1 cellular context compared by ENCODE assay signal in genomic region chr1:234372011-234372757, GRCh38.
A peak's percentile ranks its signal among the peaks of the same experiment; 100 is the strongest.
TF ChIP-seq lines count a peak whose summit lies in the region.

No MANE protein-coding gene starts in this region.

TF ChIP-seq in K562, 482 proteins besides CTCF, POLR2A, EP300 and RAD21 (continued from another document and continues in another):
- TF ChIP-seq, protein P1, sequence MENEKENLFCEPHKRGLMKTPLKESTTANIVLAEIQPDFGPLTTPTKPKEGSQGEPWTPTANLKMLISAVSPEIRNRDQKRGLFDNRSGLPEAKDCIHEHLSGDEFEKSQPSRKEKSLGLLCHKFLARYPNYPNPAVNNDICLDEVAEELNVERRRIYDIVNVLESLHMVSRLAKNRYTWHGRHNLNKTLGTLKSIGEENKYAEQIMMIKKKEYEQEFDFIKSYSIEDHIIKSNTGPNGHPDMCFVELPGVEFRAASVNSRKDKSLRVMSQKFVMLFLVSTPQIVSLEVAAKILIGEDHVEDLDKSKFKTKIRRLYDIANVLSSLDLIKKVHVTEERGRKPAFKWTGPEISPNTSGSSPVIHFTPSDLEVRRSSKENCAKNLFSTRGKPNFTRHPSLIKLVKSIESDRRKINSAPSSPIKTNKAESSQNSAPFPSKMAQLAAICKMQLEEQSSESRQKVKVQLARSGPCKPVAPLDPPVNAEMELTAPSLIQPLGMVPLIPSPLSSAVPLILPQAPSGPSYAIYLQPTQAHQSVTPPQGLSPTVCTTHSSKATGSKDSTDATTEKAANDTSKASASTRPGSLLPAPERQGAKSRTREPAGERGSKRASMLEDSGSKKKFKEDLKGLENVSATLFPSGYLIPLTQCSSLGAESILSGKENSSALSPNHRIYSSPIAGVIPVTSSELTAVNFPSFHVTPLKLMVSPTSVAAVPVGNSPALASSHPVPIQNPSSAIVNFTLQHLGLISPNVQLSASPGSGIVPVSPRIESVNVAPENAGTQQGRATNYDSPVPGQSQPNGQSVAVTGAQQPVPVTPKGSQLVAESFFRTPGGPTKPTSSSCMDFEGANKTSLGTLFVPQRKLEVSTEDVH (IDR thresholded peaks at IDR 0.05; ENCODE audit: low read depth, partially characterized antibody): peak; percentile 44
- TF ChIP-seq TFE3 (CRISPR knock-in tag; IDR thresholded peaks at IDR 0.05) (no peak), ATF7 (IDR thresholded peaks at IDR 0.05) (peak; percentile 54; the same call in 1 of the 2 replicates), ZNF644 (tag; IDR thresholded peaks at IDR 0.05; ENCODE audit: low read depth) (0 out of 2 replicates have a peak, but pooled peaks have one; percentile 16), AFF1 (IDR thresholded peaks at IDR 0.05; ENCODE audit: low read depth in 1 of 2, partially characterized antibody in 2 of 2) (peak in 1 of 2 experiments; percentile 12), SMARCA4 (IDR thresholded peaks at IDR 0.05) (no peak), PRMT5 (CRISPR knock-in tag; IDR thresholded peaks at IDR 0.05) (no peak), ZFP36 (IDR thresholded peaks at IDR 0.05; ENCODE audit: low read depth, low read length, partially characterized antibody) (no peak), EHMT2 (IDR thresholded peaks at IDR 0.05) (no peak), SAFB (IDR thresholded peaks at IDR 0.05; ENCODE audit: borderline replicate concordance, low read depth, low read length) (no peak), WHSC1 (IDR thresholded peaks at IDR 0.05; ENCODE audit: low read length) (no peak), C11orf30 (IDR thresholded peaks at IDR 0.05; ENCODE audit: low read depth) (no peak), GATAD2A (IDR thresholded peaks at IDR 0.05) (no peak), HDAC2 (IDR thresholded peaks at IDR 0.05) (0 out of 2 replicates have a peak, but pooled peaks have one; percentile 11), POLR2B (IDR thresholded peaks at IDR 0.05; ENCODE audit: low read depth, partially characterized antibody) (peak; percentile 15), ZFP30 (CRISPR knock-in tag; IDR thresholded peaks at IDR 0.05; ENCODE audit: borderline replicate concordance) (no peak), ZNF184 (CRISPR knock-in tag; IDR thresholded peaks at IDR 0.05) (no peak), KAT7 (CRISPR knock-in tag; IDR thresholded peaks at IDR 0.05; ENCODE audit: borderline replicate concordance) (no peak), NFRKB (IDR thresholded peaks at IDR 0.05; ENCODE audit: low read depth) (no peak), TCF15 (CRISPR knock-in tag; IDR thresholded peaks at IDR 0.05) (no peak), KLF16 (IDR thresholded peaks at IDR 0.05) (no peak), YBX1 (IDR thresholded peaks at IDR 0.05) (no peak), TAL1 (IDR thresholded peaks at IDR 0.05) (no peak), EGR1 (conservative IDR thresholded peaks at IDR 0.05) (no peak), ZNF212 (CRISPR knock-in tag; IDR thresholded peaks at IDR 0.05) (0 out of 2 replicates have a peak, but pooled peaks have one; percentile 49), ZNF79 (CRISPR knock-in tag; IDR thresholded peaks at IDR 0.05; ENCODE audit: low read depth) (no peak), ZNF695 (CRISPR knock-in tag; IDR thresholded peaks at IDR 0.05) (no peak), ZNF239 (CRISPR knock-in tag; IDR thresholded peaks at IDR 0.05) (no peak), ESRRA (IDR thresholded peaks at IDR 0.05; ENCODE audit: borderline replicate concordance, low read depth) (no peak), MTA1 (IDR thresholded peaks at IDR 0.05; ENCODE audit: borderline replicate concordance) (no peak), CAMTA2 (CRISPR knock-in tag; conservative IDR thresholded peaks at IDR 0.05) (no peak), FUS (optimal IDR thresholded peaks at IDR 0.05; ENCODE audit: low read depth, low read length) (no peak), DEAF1 (CRISPR knock-in tag; IDR thresholded peaks at IDR 0.05) (0 out of 2 replicates have a peak, but pooled peaks have one; percentile 9), ARID1B (IDR thresholded peaks at IDR 0.05) (peak; percentile 13; the same call in 1 of the 2 replicates), FOXK1 (CRISPR knock-in tag; IDR thresholded peaks at IDR 0.05; ENCODE audit: borderline replicate concordance) (no peak), TAF1 (IDR thresholded peaks at IDR 0.05; ENCODE audit: control insufficient read depth, extremely low read depth, insufficient read depth, low read length, severe bottlenecking) (no peak)
- TF ChIP-seq, protein P2, sequence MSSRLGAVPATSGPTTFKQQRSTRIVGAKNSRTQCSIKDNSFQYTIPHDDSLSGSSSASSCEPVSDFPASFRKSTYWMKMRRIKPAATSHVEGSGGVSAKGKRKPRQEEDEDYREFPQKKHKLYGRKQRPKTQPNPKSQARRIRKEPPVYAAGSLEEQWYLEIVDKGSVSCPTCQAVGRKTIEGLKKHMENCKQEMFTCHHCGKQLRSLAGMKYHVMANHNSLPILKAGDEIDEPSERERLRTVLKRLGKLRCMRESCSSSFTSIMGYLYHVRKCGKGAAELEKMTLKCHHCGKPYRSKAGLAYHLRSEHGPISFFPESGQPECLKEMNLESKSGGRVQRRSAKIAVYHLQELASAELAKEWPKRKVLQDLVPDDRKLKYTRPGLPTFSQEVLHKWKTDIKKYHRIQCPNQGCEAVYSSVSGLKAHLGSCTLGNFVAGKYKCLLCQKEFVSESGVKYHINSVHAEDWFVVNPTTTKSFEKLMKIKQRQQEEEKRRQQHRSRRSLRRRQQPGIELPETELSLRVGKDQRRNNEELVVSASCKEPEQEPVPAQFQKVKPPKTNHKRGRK (tag; IDR thresholded peaks at IDR 0.05): peak; percentile 7; the same call in 1 of the 2 replicates
- TF ChIP-seq, protein P3, sequence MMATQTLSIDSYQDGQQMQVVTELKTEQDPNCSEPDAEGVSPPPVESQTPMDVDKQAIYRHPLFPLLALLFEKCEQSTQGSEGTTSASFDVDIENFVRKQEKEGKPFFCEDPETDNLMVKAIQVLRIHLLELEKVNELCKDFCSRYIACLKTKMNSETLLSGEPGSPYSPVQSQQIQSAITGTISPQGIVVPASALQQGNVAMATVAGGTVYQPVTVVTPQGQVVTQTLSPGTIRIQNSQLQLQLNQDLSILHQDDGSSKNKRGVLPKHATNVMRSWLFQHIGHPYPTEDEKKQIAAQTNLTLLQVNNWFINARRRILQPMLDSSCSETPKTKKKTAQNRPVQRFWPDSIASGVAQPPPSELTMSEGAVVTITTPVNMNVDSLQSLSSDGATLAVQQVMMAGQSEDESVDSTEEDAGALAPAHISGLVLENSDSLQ (IDR thresholded peaks at IDR 0.05): no peak
- TF ChIP-seq, protein P4, sequence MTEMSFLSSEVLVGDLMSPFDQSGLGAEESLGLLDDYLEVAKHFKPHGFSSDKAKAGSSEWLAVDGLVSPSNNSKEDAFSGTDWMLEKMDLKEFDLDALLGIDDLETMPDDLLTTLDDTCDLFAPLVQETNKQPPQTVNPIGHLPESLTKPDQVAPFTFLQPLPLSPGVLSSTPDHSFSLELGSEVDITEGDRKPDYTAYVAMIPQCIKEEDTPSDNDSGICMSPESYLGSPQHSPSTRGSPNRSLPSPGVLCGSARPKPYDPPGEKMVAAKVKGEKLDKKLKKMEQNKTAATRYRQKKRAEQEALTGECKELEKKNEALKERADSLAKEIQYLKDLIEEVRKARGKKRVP (CRISPR knock-in tag; IDR thresholded peaks at IDR 0.05): peak; percentile 29; the same call in 1 of the 2 replicates
- TF ChIP-seq, protein P5, sequence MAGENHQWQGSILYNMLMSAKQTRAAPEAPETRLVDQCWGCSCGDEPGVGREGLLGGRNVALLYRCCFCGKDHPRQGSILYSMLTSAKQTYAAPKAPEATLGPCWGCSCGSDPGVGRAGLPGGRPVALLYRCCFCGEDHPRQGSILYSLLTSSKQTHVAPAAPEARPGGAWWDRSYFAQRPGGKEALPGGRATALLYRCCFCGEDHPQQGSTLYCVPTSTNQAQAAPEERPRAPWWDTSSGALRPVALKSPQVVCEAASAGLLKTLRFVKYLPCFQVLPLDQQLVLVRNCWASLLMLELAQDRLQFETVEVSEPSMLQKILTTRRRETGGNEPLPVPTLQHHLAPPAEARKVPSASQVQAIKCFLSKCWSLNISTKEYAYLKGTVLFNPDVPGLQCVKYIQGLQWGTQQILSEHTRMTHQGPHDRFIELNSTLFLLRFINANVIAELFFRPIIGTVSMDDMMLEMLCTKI (IDR thresholded peaks at IDR 0.05; ENCODE audit: partially characterized antibody): no peak
- TF ChIP-seq, protein P6, sequence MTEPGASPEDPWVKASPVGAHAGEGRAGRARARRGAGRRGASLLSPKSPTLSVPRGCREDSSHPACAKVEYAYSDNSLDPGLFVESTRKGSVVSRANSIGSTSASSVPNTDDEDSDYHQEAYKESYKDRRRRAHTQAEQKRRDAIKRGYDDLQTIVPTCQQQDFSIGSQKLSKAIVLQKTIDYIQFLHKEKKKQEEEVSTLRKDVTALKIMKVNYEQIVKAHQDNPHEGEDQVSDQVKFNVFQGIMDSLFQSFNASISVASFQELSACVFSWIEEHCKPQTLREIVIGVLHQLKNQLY (CRISPR knock-in tag; conservative IDR thresholded peaks at IDR 0.05): no peak
- TF ChIP-seq, protein P7, sequence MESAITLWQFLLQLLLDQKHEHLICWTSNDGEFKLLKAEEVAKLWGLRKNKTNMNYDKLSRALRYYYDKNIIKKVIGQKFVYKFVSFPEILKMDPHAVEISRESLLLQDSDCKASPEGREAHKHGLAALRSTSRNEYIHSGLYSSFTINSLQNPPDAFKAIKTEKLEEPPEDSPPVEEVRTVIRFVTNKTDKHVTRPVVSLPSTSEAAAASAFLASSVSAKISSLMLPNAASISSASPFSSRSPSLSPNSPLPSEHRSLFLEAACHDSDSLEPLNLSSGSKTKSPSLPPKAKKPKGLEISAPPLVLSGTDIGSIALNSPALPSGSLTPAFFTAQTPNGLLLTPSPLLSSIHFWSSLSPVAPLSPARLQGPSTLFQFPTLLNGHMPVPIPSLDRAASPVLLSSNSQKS (CRISPR knock-in tag; IDR thresholded peaks at IDR 0.05): 0 out of 2 replicates have a peak, but pooled peaks have one; percentile 60
- TF ChIP-seq, protein P8, sequence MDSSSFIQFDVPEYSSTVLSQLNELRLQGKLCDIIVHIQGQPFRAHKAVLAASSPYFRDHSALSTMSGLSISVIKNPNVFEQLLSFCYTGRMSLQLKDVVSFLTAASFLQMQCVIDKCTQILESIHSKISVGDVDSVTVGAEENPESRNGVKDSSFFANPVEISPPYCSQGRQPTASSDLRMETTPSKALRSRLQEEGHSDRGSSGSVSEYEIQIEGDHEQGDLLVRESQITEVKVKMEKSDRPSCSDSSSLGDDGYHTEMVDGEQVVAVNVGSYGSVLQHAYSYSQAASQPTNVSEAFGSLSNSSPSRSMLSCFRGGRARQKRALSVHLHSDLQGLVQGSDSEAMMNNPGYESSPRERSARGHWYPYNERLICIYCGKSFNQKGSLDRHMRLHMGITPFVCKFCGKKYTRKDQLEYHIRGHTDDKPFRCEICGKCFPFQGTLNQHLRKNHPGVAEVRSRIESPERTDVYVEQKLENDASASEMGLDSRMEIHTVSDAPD (CRISPR knock-in tag; IDR thresholded peaks at IDR 0.05): no peak
